ENCODE assay signal across 7 cellular contexts in genomic region chr5:173753307-173754168, GRCh38.
DNase-seq lines count a peak whose midpoint lies in the region; ATAC-seq and TF ChIP-seq lines count a peak whose summit lies in the region.

No MANE protein-coding gene starts in this region.

- no peak for TF ChIP-seq CTCF in right atrium auricular region (IDR thresholded peaks at IDR 0.05)

- intact Hi-C loops in sciatic nerve (cut with DNase I), result no loop called here

- peak overlapping the region; percentile 53 to 83 for H3K27ac ChIP-seq in right atrium auricular region

- H3K36me3 ChIP-seq in right atrium auricular region, result no peaks in the 10 kb centered on the region

- no peaks in the 10 kb centered on the region for H3K4me1 ChIP-seq in right atrium auricular region

- H3K27me3 ChIP-seq in right atrium auricular region, result no peaks in the 10 kb centered on the region

- no peak overlapping the region for H3K4me3 ChIP-seq in right atrium auricular region

- DNase-seq in NCI-H146 treated with DMSO at 0.1 percent for 48 hours (lab: John Stamatoyannopoulos, UW; ENCODE audit: unreplicated experiment), result peak; percentile 38
- no peak for DNase-seq in right atrium auricular region (ENCODE audit: low spot score)
- peak; percentile 64 for DNase-seq in sciatic nerve (ENCODE audit: low spot score)
- no peak for DNase-seq in anterior cingulate cortex (lab: John Stamatoyannopoulos, UW)

- ATAC-seq in SK-N-SH treated with all-trans-retinoic acid at 6 μM for 48 hours (peak; percentile 64), sciatic nerve (peak; percentile 85), GM19395 (IDR thresholded peaks at IDR 0.05; ENCODE audit: unreplicated experiment) (no peak), GM18511 (IDR thresholded peaks at IDR 0.05; ENCODE audit: unreplicated experiment) (no peak)

- no peaks in the 10 kb centered on the region for H3K9me3 ChIP-seq in right atrium auricular region

TF ChIP-seq in SK-N-SH treated with all-trans-retinoic acid at 6 μM for 48 hours, 23 proteins besides CTCF, POLR2A, EP300 and RAD21:
- TF ChIP-seq, protein P1, sequence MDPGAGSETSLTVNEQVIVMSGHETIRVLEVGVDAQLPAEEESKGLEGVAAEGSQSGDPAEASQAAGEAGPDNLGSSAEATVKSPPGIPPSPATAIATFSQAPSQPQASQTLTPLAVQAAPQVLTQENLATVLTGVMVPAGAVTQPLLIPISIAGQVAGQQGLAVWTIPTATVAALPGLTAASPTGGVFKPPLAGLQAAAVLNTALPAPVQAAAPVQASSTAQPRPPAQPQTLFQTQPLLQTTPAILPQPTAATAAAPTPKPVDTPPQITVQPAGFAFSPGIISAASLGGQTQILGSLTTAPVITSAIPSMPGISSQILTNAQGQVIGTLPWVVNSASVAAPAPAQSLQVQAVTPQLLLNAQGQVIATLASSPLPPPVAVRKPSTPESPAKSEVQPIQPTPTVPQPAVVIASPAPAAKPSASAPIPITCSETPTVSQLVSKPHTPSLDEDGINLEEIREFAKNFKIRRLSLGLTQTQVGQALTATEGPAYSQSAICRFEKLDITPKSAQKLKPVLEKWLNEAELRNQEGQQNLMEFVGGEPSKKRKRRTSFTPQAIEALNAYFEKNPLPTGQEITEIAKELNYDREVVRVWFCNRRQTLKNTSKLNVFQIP (CRISPR knock-in tag; IDR thresholded peaks at IDR 0.05; ENCODE audit: borderline replicate concordance, low read depth), result no peak
- TF ChIP-seq, protein P2, sequence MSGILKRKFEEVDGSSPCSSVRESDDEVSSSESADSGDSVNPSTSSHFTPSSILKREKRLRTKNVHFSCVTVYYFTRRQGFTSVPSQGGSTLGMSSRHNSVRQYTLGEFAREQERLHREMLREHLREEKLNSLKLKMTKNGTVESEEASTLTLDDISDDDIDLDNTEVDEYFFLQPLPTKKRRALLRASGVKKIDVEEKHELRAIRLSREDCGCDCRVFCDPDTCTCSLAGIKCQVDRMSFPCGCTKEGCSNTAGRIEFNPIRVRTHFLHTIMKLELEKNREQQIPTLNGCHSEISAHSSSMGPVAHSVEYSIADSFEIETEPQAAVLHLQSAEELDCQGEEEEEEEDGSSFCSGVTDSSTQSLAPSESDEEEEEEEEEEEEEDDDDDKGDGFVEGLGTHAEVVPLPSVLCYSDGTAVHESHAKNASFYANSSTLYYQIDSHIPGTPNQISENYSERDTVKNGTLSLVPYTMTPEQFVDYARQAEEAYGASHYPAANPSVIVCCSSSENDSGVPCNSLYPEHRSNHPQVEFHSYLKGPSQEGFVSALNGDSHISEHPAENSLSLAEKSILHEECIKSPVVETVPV (CRISPR knock-in tag; IDR thresholded peaks at IDR 0.05), result no peak
- TF ChIP-seq ZNF70 (CRISPR knock-in tag; IDR thresholded peaks at IDR 0.05) (no peak), ESRRG (CRISPR knock-in tag; IDR thresholded peaks at IDR 0.05) (no peak), ISL1 (CRISPR knock-in tag; IDR thresholded peaks at IDR 0.05) (no peak), TSHZ2 (CRISPR knock-in tag; IDR thresholded peaks at IDR 0.05) (0 out of 2 replicates have a peak, but pooled peaks have one; percentile 26)
- TF ChIP-seq, protein P3, sequence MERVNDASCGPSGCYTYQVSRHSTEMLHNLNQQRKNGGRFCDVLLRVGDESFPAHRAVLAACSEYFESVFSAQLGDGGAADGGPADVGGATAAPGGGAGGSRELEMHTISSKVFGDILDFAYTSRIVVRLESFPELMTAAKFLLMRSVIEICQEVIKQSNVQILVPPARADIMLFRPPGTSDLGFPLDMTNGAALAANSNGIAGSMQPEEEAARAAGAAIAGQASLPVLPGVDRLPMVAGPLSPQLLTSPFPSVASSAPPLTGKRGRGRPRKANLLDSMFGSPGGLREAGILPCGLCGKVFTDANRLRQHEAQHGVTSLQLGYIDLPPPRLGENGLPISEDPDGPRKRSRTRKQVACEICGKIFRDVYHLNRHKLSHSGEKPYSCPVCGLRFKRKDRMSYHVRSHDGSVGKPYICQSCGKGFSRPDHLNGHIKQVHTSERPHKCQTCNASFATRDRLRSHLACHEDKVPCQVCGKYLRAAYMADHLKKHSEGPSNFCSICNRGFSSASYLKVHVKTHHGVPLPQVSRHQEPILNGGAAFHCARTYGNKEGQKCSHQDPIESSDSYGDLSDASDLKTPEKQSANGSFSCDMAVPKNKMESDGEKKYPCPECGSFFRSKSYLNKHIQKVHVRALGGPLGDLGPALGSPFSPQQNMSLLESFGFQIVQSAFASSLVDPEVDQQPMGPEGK (CRISPR knock-in tag; IDR thresholded peaks at IDR 0.05; ENCODE audit: borderline replicate concordance), result no peak

Comparison
In these comparisons a context has a peak if more than half of its experiments do, and no peak if none do; other contexts are left out.
1. DNase-seq: peak in NCI-H146 treated with DMSO at 0.1 percent for 48 hours (single experiment) and sciatic nerve (single experiment); none in right atrium auricular region (single experiment) and anterior cingulate cortex (0 of 58).
2. ATAC-seq: peak in SK-N-SH treated with all-trans-retinoic acid at 6 μM for 48 hours (single experiment) and sciatic nerve (single experiment); none in GM19395 (single experiment) and GM18511 (single experiment).